26 cellular contexts compared by ENCODE assay signal in genomic region chr16:30143347-30143702, GRCh38. TPM values are rescaled to one million over a fixed set of nuclear protein-coding genes. Genes with fewer than 3 reads are reported as not detected.
DNase-seq lines count a peak whose midpoint lies in the region; ATAC-seq and TF ChIP-seq lines count a peak whose summit lies in the region.
"Had no signal": no experiment of that assay in that cellular context is flagged by ENCODE, and none has a peak within 500 bp of the region (broad histone marks: within the 10 kb centered on the region; RNA-seq: fewer than 3 reads in every experiment).

No MANE protein-coding gene starts in this region.

- H3K27ac Mint-ChIP-seq in CD4-positive, CD25-positive, alpha-beta regulatory T cell: peak overlapping the region; percentile 7 to 68 (median 66)
- peak overlapping the region; percentile 30 for H3K27ac Mint-ChIP-seq in CD8-positive, alpha-beta T cell
- peak overlapping the region; percentile 27 for H3K27ac Mint-ChIP-seq in activated CD8-positive, alpha-beta T cell treated with anti-CD3 and anti-CD28 coated beads, Interleukin-2, amount 10 ng/mL, durations not matched to agents 7 days and 5 days
- peak overlapping the region; percentile 2 to 79 (median 32) for H3K27ac Mint-ChIP-seq in naive thymus-derived CD4-positive, alpha-beta T cell
- H3K27ac Mint-ChIP-seq: GM23338, progenitor cell of endocrine pancreas, WTC11 had no signal

- CTCF ChIA-PET in CD8-positive, alpha-beta T cell (lab: Charles Lee): interaction anchor here (0.6 to 1.6 kb wide), 15 partner anchors 13 to 469 kb away, joined by 3 to 8 read pairs (median 4); partner anchors contain the start of gene GDPD3
- CTCF ChIA-PET in activated CD8-positive, alpha-beta T cell treated with anti-CD3 and anti-CD28 coated beads, Interleukin-2, amount 10 ng/mL, durations not matched to agents 7 days and 5 days (lab: Charles Lee): interaction anchor here (0.6 to 2.6 kb wide), 18 partner anchors 13 to 485 kb away, joined by 3 to 19 read pairs (median 6); partner anchors contain the start of genes ALDOA, CORO1A, DCTPP1 and GDPD3
- CTCF ChIA-PET in naive thymus-derived CD4-positive, alpha-beta T cell (lab: Charles Lee): interaction anchor here (0.6 to 1.1 kb wide), 5 partner anchors 40 to 266 kb away, joined by 3 to 4 read pairs (median 3); partner anchors contain the start of gene CORO1A

- intact Hi-C loops in CD8-positive, alpha-beta T cell (cut with DNase I, micrococcal nuclease): loop anchor here (5.0 kb wide), 2 partner anchors 51 to 269 kb away; partner anchors contain the start of gene TBX6 (in 1 of the 2)
- intact Hi-C loops in naive thymus-derived CD4-positive, alpha-beta T cell (cut with micrococcal nuclease): loop anchor here in 1 of 2 donors (1.0 kb wide), 1 partner anchor 40 kb away; the partner anchor contains the start of gene CORO1A

- no peak for DNase-seq in CD4-positive, CD25-positive, alpha-beta regulatory T cell
- DNase-seq in CD8-positive, alpha-beta T cell: no peak
- no peak for DNase-seq in activated CD8-positive, alpha-beta T cell treated with anti-CD3 and anti-CD28 coated beads, Interleukin-2, amount 10 ng/mL, durations not matched to agents 7 days and 5 days
- no peak for DNase-seq in naive thymus-derived CD4-positive, alpha-beta T cell
- DNase-seq: activated CD4-positive, alpha-beta T cell treated with anti-CD3 and anti-CD28 coated beads, Interleukin-2, amount 50 U/mL, for 48 hours; activated naive CD4-positive, alpha-beta T cell treated with Interleukin-2 at 50 U/mL for 16 hours; colonic mucosa; effector memory CD4-positive, alpha-beta T cell; foreskin fibroblast; NCI-H1092; NCI-H187; NCI-H2171; NCI-H510A; stimulated activated CD4-positive, alpha-beta T cell treated with anti-CD3 and anti-CD28 coated beads, Interleukin-12 subunit alpha, Interleukin-12 subunit beta, amount 100 ng/mL, for 4 hours; stimulated activated CD4-positive, alpha-beta T cell treated with anti-CD3 and anti-CD28 coated beads, Interleukin-4, amount 100 ng/mL, for 1 hour; testis had no signal

- H3K27me3 Mint-ChIP-seq in CD4-positive, CD25-positive, alpha-beta regulatory T cell: no peaks in the 10 kb centered on the region
- no peaks in the 10 kb centered on the region for H3K27me3 Mint-ChIP-seq in CD8-positive, alpha-beta T cell (ENCODE audit: low read depth)
- H3K27me3 Mint-ChIP-seq in activated CD8-positive, alpha-beta T cell treated with anti-CD3 and anti-CD28 coated beads, Interleukin-2, amount 10 ng/mL, durations not matched to agents 7 days and 5 days (ENCODE audit: low read depth): no peaks in the 10 kb centered on the region
- H3K27me3 Mint-ChIP-seq in naive thymus-derived CD4-positive, alpha-beta T cell: no peaks in the 10 kb centered on the region
- H3K27me3 Mint-ChIP-seq: progenitor cell of endocrine pancreas had no signal

- peak overlapping the region in 1 of 4 donors; percentile 8 for H3K4me3 Mint-ChIP-seq in CD4-positive, CD25-positive, alpha-beta regulatory T cell
- no peak overlapping the region for H3K4me3 Mint-ChIP-seq in CD8-positive, alpha-beta T cell
- H3K4me3 Mint-ChIP-seq in activated CD8-positive, alpha-beta T cell treated with anti-CD3 and anti-CD28 coated beads, Interleukin-2, amount 10 ng/mL, durations not matched to agents 7 days and 5 days: peak overlapping the region; percentile 6
- H3K4me3 Mint-ChIP-seq in naive thymus-derived CD4-positive, alpha-beta T cell: peak overlapping the region in 1 of 10 donors; percentile 0
- H3K4me3 Mint-ChIP-seq: GM23338, WTC11 had no signal

- H3K27me3 ChIP-seq in CD4-positive, CD25-positive, alpha-beta regulatory T cell (ENCODE audit: control insufficient read depth, insufficient read depth, low read length): no peaks in the 10 kb centered on the region
- H3K27me3 ChIP-seq in CD8-positive, alpha-beta T cell (ENCODE audit: insufficient read depth, low read length): no peaks in the 10 kb centered on the region
- H3K27me3 ChIP-seq in naive thymus-derived CD4-positive, alpha-beta T cell (ENCODE audit: control insufficient read depth in 2 of 2, insufficient read depth in 2 of 2, low read length in 2 of 2): no peaks in the 10 kb centered on the region
- H3K27me3 ChIP-seq: BLaER1 treated with 17β-estradiol and CSF1 and Interleukin-3, amounts not matched to agents 10 nM and 100 nM; colonic mucosa; testis had no signal

- no peak overlapping the region for H3K4me3 ChIP-seq in CD4-positive, CD25-positive, alpha-beta regulatory T cell (ENCODE audit: low read depth, low read length)
- H3K4me3 ChIP-seq in CD8-positive, alpha-beta T cell (ENCODE audit: low read depth, low read length): no peak overlapping the region
- H3K4me3 ChIP-seq in naive thymus-derived CD4-positive, alpha-beta T cell (ENCODE audit: low read length): no peak overlapping the region
- H3K4me3 ChIP-seq: BLaER1 treated with 17β-estradiol and CSF1 and Interleukin-3, amounts not matched to agents 10 nM and 100 nM; colonic mucosa; GM23338; testis had no signal

- H3K9me3 ChIP-seq in CD4-positive, CD25-positive, alpha-beta regulatory T cell (ENCODE audit: control insufficient read depth in 2 of 2, low read length in 2 of 2): no peaks in the 10 kb centered on the region
- no peaks in the 10 kb centered on the region for H3K9me3 ChIP-seq in CD8-positive, alpha-beta T cell (ENCODE audit: low read length)
- no peaks in the 10 kb centered on the region for H3K9me3 ChIP-seq in naive thymus-derived CD4-positive, alpha-beta T cell (ENCODE audit: control insufficient read depth in 2 of 3, low read length in 3 of 3)
- H3K9me3 ChIP-seq: colonic mucosa, testis had no signal

- H3K4me1 Mint-ChIP-seq in CD4-positive, CD25-positive, alpha-beta regulatory T cell: peaks cover 6 to 29% (median 13%) of the 10 kb centered on the region in 4 donors
- H3K4me1 Mint-ChIP-seq in CD8-positive, alpha-beta T cell (ENCODE audit: low read depth): peaks cover 22% of the 10 kb centered on the region
- peaks cover 24% of the 10 kb centered on the region for H3K4me1 Mint-ChIP-seq in activated CD8-positive, alpha-beta T cell treated with anti-CD3 and anti-CD28 coated beads, Interleukin-2, amount 10 ng/mL, durations not matched to agents 7 days and 5 days (ENCODE audit: low read depth)
- H3K4me1 Mint-ChIP-seq in naive thymus-derived CD4-positive, alpha-beta T cell: peaks cover 21 to 33% (median 24%) of the 10 kb centered on the region in 7 donors
- H3K4me1 Mint-ChIP-seq: GM23338, WTC11 had no signal

- no peaks in the 10 kb centered on the region for H3K36me3 Mint-ChIP-seq in CD4-positive, CD25-positive, alpha-beta regulatory T cell
- H3K36me3 Mint-ChIP-seq in CD8-positive, alpha-beta T cell: no peaks in the 10 kb centered on the region
- no peaks in the 10 kb centered on the region for H3K36me3 Mint-ChIP-seq in activated CD8-positive, alpha-beta T cell treated with anti-CD3 and anti-CD28 coated beads, Interleukin-2, amount 10 ng/mL, durations not matched to agents 7 days and 5 days (ENCODE audit: low read depth)
- peaks cover 0 to 2% (median 0%) of the 10 kb centered on the region in 5 donors for H3K36me3 Mint-ChIP-seq in naive thymus-derived CD4-positive, alpha-beta T cell
- H3K36me3 Mint-ChIP-seq: WTC11 had no signal

- POLR2A ChIA-PET in CD8-positive, alpha-beta T cell (lab: Charles Lee): interaction anchor here (0.6 to 1.6 kb wide), 7 partner anchors 34 to 326 kb away, joined by 3 to 9 read pairs (median 4); partner anchors contain the start of genes ALDOA, CORO1A and TBX6
- POLR2A ChIA-PET in activated CD8-positive, alpha-beta T cell treated with anti-CD3 and anti-CD28 coated beads, Interleukin-2, amount 10 ng/mL, durations not matched to agents 7 days and 5 days (lab: Charles Lee): interaction anchor here (2.2 kb wide), 1 partner anchor 41 kb away, joined by 30 read pairs; the partner anchor contains the start of gene CORO1A
- POLR2A ChIA-PET in naive thymus-derived CD4-positive, alpha-beta T cell (lab: Charles Lee): interaction anchor here (0.6 to 2.2 kb wide), 5 partner anchors 15 to 94 kb away, joined by 3 to 23 read pairs (median 3); partner anchors contain the start of genes CORO1A and TBX6

- H3K36me3 ChIP-seq in CD4-positive, CD25-positive, alpha-beta regulatory T cell (ENCODE audit: control insufficient read depth, insufficient read depth, low read length): no peaks in the 10 kb centered on the region
- no peaks in the 10 kb centered on the region for H3K36me3 ChIP-seq in CD8-positive, alpha-beta T cell (ENCODE audit: insufficient read depth, low read length)
- no peaks in the 10 kb centered on the region for H3K36me3 ChIP-seq in naive thymus-derived CD4-positive, alpha-beta T cell (ENCODE audit: control insufficient read depth in 2 of 3, insufficient read depth in 3 of 3, low read length in 3 of 3)
- H3K36me3 ChIP-seq: BLaER1 treated with 17β-estradiol and CSF1 and Interleukin-3, amounts not matched to agents 10 nM and 100 nM; colonic mucosa had no signal

- no peak for ATAC-seq in CD4-positive, CD25-positive, alpha-beta regulatory T cell (ENCODE audit: low read depth in 2 of 2)
- no peak for ATAC-seq in CD8-positive, alpha-beta T cell
- ATAC-seq in activated CD8-positive, alpha-beta T cell treated with anti-CD3 and anti-CD28 coated beads, Interleukin-2, amount 10 ng/mL, durations not matched to agents 7 days and 5 days: peak; percentile 23
- no peak for ATAC-seq in naive thymus-derived CD4-positive, alpha-beta T cell
- no peak for ATAC-seq in HG02798 (IDR thresholded peaks at IDR 0.05; ENCODE audit: poor library complexity, unreplicated experiment)
- no peak for ATAC-seq in GM21367 (IDR thresholded peaks at IDR 0.05; ENCODE audit: unreplicated experiment)
- ATAC-seq in HG02840 (IDR thresholded peaks at IDR 0.05; ENCODE audit: low FRiP score, unreplicated experiment): no peak
- ATAC-seq: PC-3, Right ventricle myocardium inferior, sciatic nerve had no signal

- no peak overlapping the region for H3K27ac ChIP-seq in CD4-positive, CD25-positive, alpha-beta regulatory T cell (ENCODE audit: insufficient read depth, low read length, poor library complexity, severe bottlenecking)
- H3K27ac ChIP-seq in CD8-positive, alpha-beta T cell (ENCODE audit: low read depth, low read length): no peak overlapping the region
- no peak overlapping the region for H3K27ac ChIP-seq in naive thymus-derived CD4-positive, alpha-beta T cell (ENCODE audit: low read depth, low read length)
- H3K27ac ChIP-seq: BLaER1 treated with 17β-estradiol and CSF1 and Interleukin-3, amounts not matched to agents 10 nM and 100 nM; colonic mucosa; testis had no signal

- peaks cover 17% of the 10 kb centered on the region for H3K4me1 ChIP-seq in CD4-positive, CD25-positive, alpha-beta regulatory T cell (ENCODE audit: control insufficient read depth, insufficient read depth, low read length, poor library complexity, severe bottlenecking)
- H3K4me1 ChIP-seq in CD8-positive, alpha-beta T cell (ENCODE audit: insufficient read depth, low read length): peaks cover 24% of the 10 kb centered on the region
- peaks cover 0 to 23% of the 10 kb centered on the region in 2 donors for H3K4me1 ChIP-seq in naive thymus-derived CD4-positive, alpha-beta T cell (ENCODE audit: control insufficient read depth in 2 of 2, insufficient read depth in 2 of 2, low read length in 2 of 2)
- H3K4me1 ChIP-seq: testis had no signal

- H3K9me3 Mint-ChIP-seq in CD4-positive, CD25-positive, alpha-beta regulatory T cell: peaks cover 0 to 1% (median 0%) of the 10 kb centered on the region in 7 donors
- no peaks in the 10 kb centered on the region for H3K9me3 Mint-ChIP-seq in CD8-positive, alpha-beta T cell
- H3K9me3 Mint-ChIP-seq in activated CD8-positive, alpha-beta T cell treated with anti-CD3 and anti-CD28 coated beads, Interleukin-2, amount 10 ng/mL, durations not matched to agents 7 days and 5 days (ENCODE audit: insufficient read depth): no peaks in the 10 kb centered on the region
- peaks cover 0 to 2% (median 0%) of the 10 kb centered on the region in 11 donors for H3K9me3 Mint-ChIP-seq in naive thymus-derived CD4-positive, alpha-beta T cell
- H3K9me3 Mint-ChIP-seq: GM23338 had no signal

- no peak for TF ChIP-seq CTCF in CD8-positive, alpha-beta T cell (IDR thresholded peaks at IDR 0.05)

RNA-seq across cellular contexts. Expression of gene MAPK3, which starts 20.3 kb away (rescaled TPM):
- total RNA-seq in CD4-positive, CD25-positive, alpha-beta regulatory T cell: 71.4 TPM
- polyA plus RNA-seq in CD4-positive, CD25-positive, alpha-beta regulatory T cell: 10 to 100 TPM in 1 of 4 donors, 1 to 10 TPM in 3; 7.3 to 12.6 (median 9.1) TPM
- 10 to 100 TPM; 33.4 to 39.4 TPM for total RNA-seq in CD8-positive, alpha-beta T cell
- total RNA-seq in activated CD8-positive, alpha-beta T cell treated with anti-CD3 and anti-CD28 coated beads, Interleukin-2, amount 10 ng/mL, durations not matched to agents 7 days and 5 days: 10 to 100 TPM; 83.5 to 93.7 TPM
- total RNA-seq in naive thymus-derived CD4-positive, alpha-beta T cell: 10 to 100 TPM; 50.5 to 82.2 (median 64.3) TPM
- polyA plus RNA-seq in naive thymus-derived CD4-positive, alpha-beta T cell: 1 to 10 TPM; 7.5 to 8.3 TPM

RNA-seq across cellular contexts. Expression of gene GDPD3, which starts 30.0 kb away (rescaled TPM):
- total RNA-seq in CD4-positive, CD25-positive, alpha-beta regulatory T cell: 26.7 TPM
- under 1 TPM in 2 of 4 donors, not detected in 2; 0.13 to 0.28 TPM for polyA plus RNA-seq in CD4-positive, CD25-positive, alpha-beta regulatory T cell
- total RNA-seq in CD8-positive, alpha-beta T cell: 1 to 10 TPM; 2.9 to 3.6 TPM
- 10 to 100 TPM; 10.5 to 12.6 TPM for total RNA-seq in activated CD8-positive, alpha-beta T cell treated with anti-CD3 and anti-CD28 coated beads, Interleukin-2, amount 10 ng/mL, durations not matched to agents 7 days and 5 days
- 10 to 100 TPM in 4 of 5 experiments, 1 to 10 TPM in 1; 7.9 to 39.3 (median 12.3) TPM for total RNA-seq in naive thymus-derived CD4-positive, alpha-beta T cell
- polyA plus RNA-seq in naive thymus-derived CD4-positive, alpha-beta T cell: not detected

RNA-seq across cellular contexts. Expression of gene CORO1A, which starts 40.1 kb away (rescaled TPM):
- total RNA-seq in CD4-positive, CD25-positive, alpha-beta regulatory T cell: 850 TPM
- 1,000 to 10,000 TPM; 1,269 to 1,770 (median 1,540) TPM for polyA plus RNA-seq in CD4-positive, CD25-positive, alpha-beta regulatory T cell
- 100 to 1,000 TPM; 352 to 364 TPM for total RNA-seq in CD8-positive, alpha-beta T cell
- 1,000 to 10,000 TPM; 1,875 to 1,983 TPM for total RNA-seq in activated CD8-positive, alpha-beta T cell treated with anti-CD3 and anti-CD28 coated beads, Interleukin-2, amount 10 ng/mL, durations not matched to agents 7 days and 5 days
- 1,000 to 10,000 TPM in 1 of 5 experiments, 100 to 1,000 TPM in 4; 609 to 1,666 (median 826) TPM for total RNA-seq in naive thymus-derived CD4-positive, alpha-beta T cell
- polyA plus RNA-seq in naive thymus-derived CD4-positive, alpha-beta T cell: 1,000 to 10,000 TPM; 1,289 to 1,601 TPM

RNA-seq across cellular contexts. Expression of gene YPEL3, which starts 47.3 kb away (rescaled TPM):
- 121 TPM for total RNA-seq in CD4-positive, CD25-positive, alpha-beta regulatory T cell
- 100 to 1,000 TPM; 245 to 319 (median 297) TPM for polyA plus RNA-seq in CD4-positive, CD25-positive, alpha-beta regulatory T cell
- total RNA-seq in CD8-positive, alpha-beta T cell: 100 to 1,000 TPM; 107 to 113 TPM
- 10 to 100 TPM; 29.4 to 34.5 TPM for total RNA-seq in activated CD8-positive, alpha-beta T cell treated with anti-CD3 and anti-CD28 coated beads, Interleukin-2, amount 10 ng/mL, durations not matched to agents 7 days and 5 days
- 100 to 1,000 TPM in 3 of 5 experiments, 10 to 100 TPM in 2; 50.5 to 260 (median 130) TPM for total RNA-seq in naive thymus-derived CD4-positive, alpha-beta T cell
- 100 to 1,000 TPM; 242 to 308 TPM for polyA plus RNA-seq in naive thymus-derived CD4-positive, alpha-beta T cell

RNA-seq across cellular contexts. Expression of gene BOLA2B, which starts 50.1 kb away (rescaled TPM):
- 58.2 TPM for total RNA-seq in CD4-positive, CD25-positive, alpha-beta regulatory T cell
- 100 to 1,000 TPM; 163 to 225 (median 191) TPM for polyA plus RNA-seq in CD4-positive, CD25-positive, alpha-beta regulatory T cell
- total RNA-seq in CD8-positive, alpha-beta T cell: 10 to 100 TPM; 55.5 to 56.2 TPM
- 100 to 1,000 TPM; 205 to 212 TPM for total RNA-seq in activated CD8-positive, alpha-beta T cell treated with anti-CD3 and anti-CD28 coated beads, Interleukin-2, amount 10 ng/mL, durations not matched to agents 7 days and 5 days
- total RNA-seq in naive thymus-derived CD4-positive, alpha-beta T cell: 100 to 1,000 TPM in 1 of 5 experiments, 10 to 100 TPM in 4; 51.3 to 173 (median 69.8) TPM
- polyA plus RNA-seq in naive thymus-derived CD4-positive, alpha-beta T cell: 100 to 1,000 TPM; 168 to 205 TPM
